Comparison of ENCODE assay signal across 20 cellular contexts in genomic region chr6:78701407-78701806, GRCh38.
DNase-seq lines count a peak whose midpoint lies in the region; TF ChIP-seq lines count a peak whose summit lies in the region.
"Had no signal": no experiment of that assay in that cellular context is flagged by ENCODE, and none has a peak within 500 bp of the region (broad histone marks: within the 10 kb centered on the region; RNA-seq: fewer than 3 reads in every experiment).

No MANE protein-coding gene starts in this region.

- no peaks in the 10 kb centered on the region for H3K27me3 ChIP-seq in AG04450 (ENCODE audit: control insufficient read depth, insufficient read depth, low read length)
- no peaks in the 10 kb centered on the region for H3K27me3 ChIP-seq in mesenchymal stem cell (ENCODE audit: control insufficient read depth in 1 of 2, insufficient read depth in 1 of 2, low read length in 2 of 2)
- no peaks in the 10 kb centered on the region for H3K27me3 ChIP-seq in neuronal stem cell (ENCODE audit: control insufficient read depth in 3 of 3, insufficient read depth in 3 of 3, low read depth in 1 of 3, low read length in 3 of 3)

- H3K9ac ChIP-seq in mesenchymal stem cell (ENCODE audit: low read length) (no peak overlapping the region), neuronal stem cell (ENCODE audit: low read depth, low read length, poor library complexity) (no peak overlapping the region)

- H3K4me3 ChIP-seq in AG04450 (ENCODE audit: low read depth, low read length) = no peak overlapping the region
- H3K4me3 ChIP-seq in mesenchymal stem cell (ENCODE audit: insufficient read depth in 1 of 2, low read depth in 1 of 2, low read length in 2 of 2) = no peak overlapping the region
- H3K4me3 ChIP-seq in neuronal stem cell (ENCODE audit: low read length in 2 of 2) = no peak overlapping the region
- H3K4me3 ChIP-seq: lower lobe of right lung, SK-N-MC had no signal

- no peak overlapping the region for H2BK120ac ChIP-seq in mesenchymal stem cell (ENCODE audit: low read depth, low read length)
- H2BK120ac ChIP-seq in neuronal stem cell (ENCODE audit: low read depth, low read length) = no peak overlapping the region

- no peaks in the 10 kb centered on the region for H3K36me3 Mint-ChIP-seq in activated T-helper 2 cell treated with anti-CD3 and anti-CD28 coated beads, Interferon-gamma antibody, Interleukin-2, Interleukin-4, amounts not matched to agents 10 μg/mL and 5 μg/mL and 100 μg/mL, durations not matched to agents 14 hours and 24 hours and 36 hours (ENCODE audit: low read depth)
- H3K36me3 Mint-ChIP-seq: activated naive CD4-positive, alpha-beta T cell treated with anti-CD3 and anti-CD28 coated beads, Interleukin-2, amount 10 ng/mL, durations not matched to agents 7 days and 5 days; naive B cell; type B pancreatic cell had no signal

- H3K79me1 ChIP-seq in mesenchymal stem cell (replicated peaks; ENCODE audit: low read length, poor library complexity, severe bottlenecking) (no peaks in the 10 kb centered on the region), neuronal stem cell (ENCODE audit: low read depth, low read length) (no peaks in the 10 kb centered on the region)

- H2AFZ ChIP-seq in mesenchymal stem cell (ENCODE audit: low read depth, low read length) (no peak overlapping the region), neuronal stem cell (ENCODE audit: low read length) (no peak overlapping the region)

- no peak overlapping the region for H3K14ac ChIP-seq in mesenchymal stem cell (ENCODE audit: low read length in 2 of 2)
- no peak overlapping the region for H3K14ac ChIP-seq in neuronal stem cell (ENCODE audit: low read length)

- H3K27ac Mint-ChIP-seq in activated T-helper 2 cell treated with anti-CD3 and anti-CD28 coated beads, Interferon-gamma antibody, Interleukin-2, Interleukin-4, amounts not matched to agents 10 μg/mL and 5 μg/mL and 100 μg/mL, durations not matched to agents 14 hours and 24 hours and 36 hours = no peak overlapping the region
- H3K27ac Mint-ChIP-seq: activated CD4-positive, alpha-beta T cell treated with anti-CD3 and anti-CD28 coated beads, Interleukin-2, amount 10 ng/mL, durations not matched to agents 7 days and 5 days; activated naive CD4-positive, alpha-beta T cell treated with anti-CD3 and anti-CD28 coated beads, Interleukin-2, amount 10 ng/mL, durations not matched to agents 7 days and 5 days; naive B cell; type B pancreatic cell had no signal

- no peaks in the 10 kb centered on the region for H3K9me3 Mint-ChIP-seq in activated T-helper 2 cell treated with anti-CD3 and anti-CD28 coated beads, Interferon-gamma antibody, Interleukin-2, Interleukin-4, amounts not matched to agents 10 μg/mL and 5 μg/mL and 100 μg/mL, durations not matched to agents 14 hours and 24 hours and 36 hours
- H3K9me3 Mint-ChIP-seq: activated CD4-positive, alpha-beta T cell treated with anti-CD3 and anti-CD28 coated beads, Interleukin-2, amount 10 ng/mL, durations not matched to agents 7 days and 5 days; activated naive CD4-positive, alpha-beta T cell treated with anti-CD3 and anti-CD28 coated beads, Interleukin-2, amount 10 ng/mL, durations not matched to agents 7 days and 5 days; type B pancreatic cell had no signal

- H3K23ac ChIP-seq in mesenchymal stem cell (ENCODE audit: low read length in 2 of 2) (no peak overlapping the region), neuronal stem cell (ENCODE audit: low read depth, low read length, poor library complexity) (no peak overlapping the region)

- TF ChIP-seq CTCF in AG04450 (IDR thresholded peaks at IDR 0.05; ENCODE audit: low read depth, low read length) = no peak

- CTCF ChIA-PET in AG04450 (lab: Charles Lee) = no interaction called here

- intact Hi-C loops in activated T-helper 2 cell treated with anti-CD3 and anti-CD28 coated beads, Interferon-gamma antibody, Interleukin-2, Interleukin-4, amounts not matched to agents 10 μg/mL and 5 μg/mL and 100 μg/mL, durations not matched to agents 14 hours and 24 hours and 36 hours (cut with micrococcal nuclease) = no loop called here

- H2BK15ac ChIP-seq in mesenchymal stem cell (ENCODE audit: low read depth, poor library complexity, severe bottlenecking) (no peak overlapping the region), neuronal stem cell (ENCODE audit: low read length) (no peak overlapping the region)

- H2AK5ac ChIP-seq in mesenchymal stem cell (ENCODE audit: low read length, severe bottlenecking) (no peak overlapping the region), neuronal stem cell (ENCODE audit: low read depth, low read length) (no peak overlapping the region)

- no peaks in the 10 kb centered on the region for H3K4me1 Mint-ChIP-seq in activated T-helper 2 cell treated with anti-CD3 and anti-CD28 coated beads, Interferon-gamma antibody, Interleukin-2, Interleukin-4, amounts not matched to agents 10 μg/mL and 5 μg/mL and 100 μg/mL, durations not matched to agents 14 hours and 24 hours and 36 hours (ENCODE audit: low read depth)
- H3K4me1 Mint-ChIP-seq: activated CD4-positive, alpha-beta T cell treated with anti-CD3 and anti-CD28 coated beads, Interleukin-2, amount 10 ng/mL, durations not matched to agents 7 days and 5 days; activated naive CD4-positive, alpha-beta T cell treated with anti-CD3 and anti-CD28 coated beads, Interleukin-2, amount 10 ng/mL, durations not matched to agents 7 days and 5 days; naive B cell had no signal

- H3K36me3 ChIP-seq in mesenchymal stem cell (ENCODE audit: control insufficient read depth in 1 of 2, insufficient read depth in 2 of 2, low read depth in 1 of 2, low read length in 2 of 2) = no peaks in the 10 kb centered on the region
- no peaks in the 10 kb centered on the region for H3K36me3 ChIP-seq in neuronal stem cell (replicated peaks in 1 of 2; ENCODE audit: control insufficient read depth in 2 of 2, insufficient read depth in 2 of 2, low read length in 2 of 2)
- H3K36me3 ChIP-seq: lower lobe of right lung had no signal

- H3K18ac ChIP-seq in mesenchymal stem cell (ENCODE audit: low read depth in 1 of 2, low read length in 2 of 2) (no peak overlapping the region), neuronal stem cell (ENCODE audit: low read length) (no peak overlapping the region)

- H3K4ac ChIP-seq in mesenchymal stem cell (ENCODE audit: low read depth in 1 of 2, low read length in 2 of 2) = no peak overlapping the region
- no peak overlapping the region for H3K4ac ChIP-seq in neuronal stem cell (ENCODE audit: low read length)

- H3K9me3 ChIP-seq in AG04450 (ENCODE audit: control insufficient read depth, insufficient read depth, low read length) (no peaks in the 10 kb centered on the region), mesenchymal stem cell (ENCODE audit: control insufficient read depth, low read length) (no peaks in the 10 kb centered on the region), neuronal stem cell (replicated peaks in 1 of 2; ENCODE audit: control insufficient read depth in 2 of 2, insufficient read depth in 1 of 2, low read depth in 1 of 2, low read length in 2 of 2) (no peaks in the 10 kb centered on the region)
- H3K9me3 ChIP-seq: lower lobe of right lung had no signal

- H3K4me1 ChIP-seq in mesenchymal stem cell (ENCODE audit: control insufficient read depth, insufficient read depth, low read depth, low read length) (no peaks in the 10 kb centered on the region), neuronal stem cell (ENCODE audit: control insufficient read depth in 2 of 2, insufficient read depth in 1 of 2, low read depth in 1 of 2, low read length in 2 of 2) (no peaks in the 10 kb centered on the region)
- H3K4me1 ChIP-seq: lower lobe of right lung had no signal

- POLR2A ChIA-PET in AG04450 (lab: Yijun Ruan, JAX) = no interaction called here

- H3K4me2 ChIP-seq in mesenchymal stem cell (ENCODE audit: low read length, poor library complexity, severe bottlenecking) = no peak overlapping the region
- no peak overlapping the region for H3K4me2 ChIP-seq in neuronal stem cell (ENCODE audit: insufficient read depth, low read length, poor library complexity, severe bottlenecking)

- DNase-seq in AG04450 (ENCODE audit: low read depth, low spot score) = peak; percentile 6
- DNase-seq in HS-5 (ENCODE audit: low read depth) = peak; percentile 60
- DNase-seq in astrocyte of the hippocampus (ENCODE audit: low read depth, low spot score) = peak; percentile 47
- DNase-seq in iris pigment epithelial cell (ENCODE audit: low read depth) = peak; percentile 57
- DNase-seq in mesenchymal stem cell = no peak
- no peak for DNase-seq in neuronal stem cell (ENCODE audit: low spot score)
- no peak for DNase-seq in activated T-helper 2 cell treated with anti-CD3 and anti-CD28 coated beads, Interferon-gamma antibody, Interleukin-2, Interleukin-4, amounts not matched to agents 10 μg/mL and 5 μg/mL and 100 μg/mL, durations not matched to agents 14 hours and 24 hours and 36 hours (ENCODE audit: low spot score)
- DNase-seq in stimulated activated CD4-positive, alpha-beta T cell treated with anti-CD3 and anti-CD28 coated beads, Interleukin-12 subunit alpha, Interleukin-12 subunit beta, amount 100 ng/mL, for 4 hours = no peak
- DNase-seq: activated CD4-positive, alpha-beta T cell treated with anti-CD3 and anti-CD28 coated beads, Interleukin-2, amount 10 ng/mL, durations not matched to agents 7 days and 5 days; activated naive CD4-positive, alpha-beta T cell treated with anti-CD3 and anti-CD28 coated beads, Interleukin-2, amount 10 ng/mL, durations not matched to agents 7 days and 5 days; foreskin melanocyte; GOT3; lower lobe of right lung; naive B cell; NCI-H187 treated with DMSO at 0.1 percent for 48 hours; NCI-H524; posterior cingulate gyrus; stimulated activated naive CD4-positive, alpha-beta T cell had no signal

- 53% methylated on average over 1 of the region's 2 CpGs for WGBS in mesenchymal stem cell
- WGBS in neuronal stem cell (ENCODE audit: extremely low coverage in 2 of 2, insufficient read length in 2 of 2, insufficient replicate concordance in 1 of 2), 2 donors = no CpG with 5 or more reads among the region's 2 CpGs

- no peak overlapping the region for H3K27ac ChIP-seq in AG04450 (ENCODE audit: low read depth, low read length)
- no peak overlapping the region for H3K27ac ChIP-seq in mesenchymal stem cell (ENCODE audit: low read length, poor library complexity, severe bottlenecking)
- no peak overlapping the region for H3K27ac ChIP-seq in neuronal stem cell (replicated peaks; ENCODE audit: low read length)
- H3K27ac ChIP-seq: lower lobe of right lung, SK-N-MC had no signal

- H4K91ac ChIP-seq in mesenchymal stem cell (ENCODE audit: low read length) (no peak overlapping the region), neuronal stem cell (ENCODE audit: low read depth, low read length, poor library complexity) (no peak overlapping the region)

- H2BK5ac ChIP-seq in mesenchymal stem cell (ENCODE audit: low read depth, low read length, poor library complexity, severe bottlenecking) (no peak overlapping the region), neuronal stem cell (ENCODE audit: low read length) (no peak overlapping the region)

- no peaks in the 10 kb centered on the region for H3K27me3 Mint-ChIP-seq in activated T-helper 2 cell treated with anti-CD3 and anti-CD28 coated beads, Interferon-gamma antibody, Interleukin-2, Interleukin-4, amounts not matched to agents 10 μg/mL and 5 μg/mL and 100 μg/mL, durations not matched to agents 14 hours and 24 hours and 36 hours (ENCODE audit: low read depth)
- H3K27me3 Mint-ChIP-seq: activated CD4-positive, alpha-beta T cell treated with anti-CD3 and anti-CD28 coated beads, Interleukin-2, amount 10 ng/mL, durations not matched to agents 7 days and 5 days; activated naive CD4-positive, alpha-beta T cell treated with anti-CD3 and anti-CD28 coated beads, Interleukin-2, amount 10 ng/mL, durations not matched to agents 7 days and 5 days; naive B cell; type B pancreatic cell had no signal

- H4K8ac ChIP-seq in mesenchymal stem cell (ENCODE audit: low read length) (no peak overlapping the region), neuronal stem cell (ENCODE audit: low read depth, low read length) (no peak overlapping the region)

- no peak overlapping the region for H2BK12ac ChIP-seq in mesenchymal stem cell (ENCODE audit: low read length in 2 of 2)
- no peak overlapping the region for H2BK12ac ChIP-seq in neuronal stem cell (ENCODE audit: low read length)

- no peak overlapping the region for H3K4me3 Mint-ChIP-seq in activated T-helper 2 cell treated with anti-CD3 and anti-CD28 coated beads, Interferon-gamma antibody, Interleukin-2, Interleukin-4, amounts not matched to agents 10 μg/mL and 5 μg/mL and 100 μg/mL, durations not matched to agents 14 hours and 24 hours and 36 hours (ENCODE audit: low read depth)
- H3K4me3 Mint-ChIP-seq: activated CD4-positive, alpha-beta T cell treated with anti-CD3 and anti-CD28 coated beads, Interleukin-2, amount 10 ng/mL, durations not matched to agents 7 days and 5 days; activated naive CD4-positive, alpha-beta T cell treated with anti-CD3 and anti-CD28 coated beads, Interleukin-2, amount 10 ng/mL, durations not matched to agents 7 days and 5 days; naive B cell; type B pancreatic cell had no signal

Comparison
In these comparisons a context has a peak if more than half of its experiments do, and no peak if none do; other contexts are left out.
1. DNase-seq: peak in AG04450 (single experiment), HS-5 (single experiment), astrocyte of the hippocampus (single experiment) and iris pigment epithelial cell (single experiment); none in mesenchymal stem cell (single experiment), neuronal stem cell (single experiment), activated T-helper 2 cell treated with anti-CD3 and anti-CD28 coated beads, Interferon-gamma antibody, Interleukin-2, Interleukin-4, amounts not matched to agents 10 μg/mL and 5 μg/mL and 100 μg/mL, durations not matched to agents 14 hours and 24 hours and 36 hours (single experiment) and stimulated activated CD4-positive, alpha-beta T cell treated with anti-CD3 and anti-CD28 coated beads, Interleukin-12 subunit alpha, Interleukin-12 subunit beta, amount 100 ng/mL, for 4 hours (single experiment).